In the genomic region with DNA sequence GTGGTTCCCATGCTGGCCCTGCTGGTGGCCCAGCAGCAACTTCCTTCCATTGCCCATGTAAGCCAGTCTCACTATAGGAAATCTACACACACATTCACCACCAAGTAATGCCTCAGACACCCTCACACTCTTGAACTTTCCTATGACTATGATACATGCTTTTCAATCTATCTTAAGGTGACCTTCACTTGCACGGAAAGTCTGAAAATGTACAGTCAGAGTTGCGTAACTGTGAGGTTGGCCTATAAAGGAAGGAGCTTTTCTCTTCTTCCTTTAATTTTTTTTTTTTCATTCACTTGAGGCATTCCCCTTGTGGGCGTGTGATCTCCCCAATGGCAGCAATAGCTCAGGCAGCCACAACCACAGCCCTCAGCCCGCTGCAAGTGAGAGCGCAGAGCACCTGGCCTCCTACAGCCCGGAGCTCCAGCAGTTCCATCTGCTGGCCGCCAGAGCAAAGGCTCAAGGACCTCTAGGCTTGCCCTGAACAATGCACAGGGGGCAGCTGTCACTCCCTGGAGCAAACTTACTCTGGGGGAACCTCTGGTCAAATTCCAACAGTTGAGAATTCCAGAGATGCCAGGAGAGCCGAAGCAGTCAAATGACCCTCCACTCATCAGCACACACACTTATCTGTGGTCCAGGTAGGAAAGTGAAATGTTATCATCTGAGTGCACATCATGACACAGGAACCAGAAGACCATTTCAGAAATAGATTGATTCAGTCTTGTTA, we compare ENCODE assay signal across 8 cellular contexts.
DNase-seq lines count a peak whose midpoint lies in the region; ATAC-seq and TF ChIP-seq lines count a peak whose summit lies in the region.

No MANE protein-coding gene starts in this region.

- DNase-seq in left cardiac atrium (no peak), cardiac septum (ENCODE audit: low spot score) (no peak), foreskin keratinocyte (peak in 1 of 2 donors; percentile 6), DMS153 (lab: John Stamatoyannopoulos, UW) (no peak), DMS153 treated with DMSO at 0.1 percent for 48 hours (lab: John Stamatoyannopoulos, UW; ENCODE audit: unreplicated experiment) (no peak)
- DNase-seq in activated CD4-positive, alpha-beta T cell treated with anti-CD3 and anti-CD28 coated beads for 4 hours: peak; percentile 73 to 83
- DNase-seq in stimulated activated CD8-positive, alpha-beta memory T cell treated with anti-CD3 and anti-CD28 coated beads, Interleukin-15, amount 100 ng/mL, for 4 hours (ENCODE audit: low read depth in 2 of 2): peak; percentile 62 to 78

- no peak overlapping the region for H3K27ac ChIP-seq in foreskin keratinocyte

- intact Hi-C loops in left cardiac atrium (cut with DNase I): no loop called here
- intact Hi-C loops in cardiac septum (cut with DNase I): no loop called here

- H3K4me1 ChIP-seq in foreskin keratinocyte: no peaks in the 10 kb centered on the region

- no peak for TF ChIP-seq CTCF in foreskin keratinocyte (conservative IDR thresholded peaks at IDR 0.05)

- no peaks in the 10 kb centered on the region for H3K27me3 ChIP-seq in foreskin keratinocyte

- ATAC-seq in left cardiac atrium: peak; percentile 34 to 53
- ATAC-seq in HG03439 (IDR thresholded peaks at IDR 0.05; ENCODE audit: unreplicated experiment): peak; percentile 97
- peak; percentile 16 for ATAC-seq in foreskin keratinocyte

Comparison
In these comparisons a context has a peak if more than half of its experiments do, and no peak if none do; other contexts are left out.
1. ATAC-seq: peak in every context shown above with its lines; median percentile 97 in HG03439; 44 in left cardiac atrium; 16 in foreskin keratinocyte.
2. DNase-seq: peak in activated CD4-positive, alpha-beta T cell treated with anti-CD3 and anti-CD28 coated beads for 4 hours (2 of 2) and stimulated activated CD8-positive, alpha-beta memory T cell treated with anti-CD3 and anti-CD28 coated beads, Interleukin-15, amount 100 ng/mL, for 4 hours (2 of 2); none in left cardiac atrium (single experiment), cardiac septum (single experiment), DMS153 (single experiment) and DMS153 treated with DMSO at 0.1 percent for 48 hours (single experiment).